In the genomic region with DNA sequence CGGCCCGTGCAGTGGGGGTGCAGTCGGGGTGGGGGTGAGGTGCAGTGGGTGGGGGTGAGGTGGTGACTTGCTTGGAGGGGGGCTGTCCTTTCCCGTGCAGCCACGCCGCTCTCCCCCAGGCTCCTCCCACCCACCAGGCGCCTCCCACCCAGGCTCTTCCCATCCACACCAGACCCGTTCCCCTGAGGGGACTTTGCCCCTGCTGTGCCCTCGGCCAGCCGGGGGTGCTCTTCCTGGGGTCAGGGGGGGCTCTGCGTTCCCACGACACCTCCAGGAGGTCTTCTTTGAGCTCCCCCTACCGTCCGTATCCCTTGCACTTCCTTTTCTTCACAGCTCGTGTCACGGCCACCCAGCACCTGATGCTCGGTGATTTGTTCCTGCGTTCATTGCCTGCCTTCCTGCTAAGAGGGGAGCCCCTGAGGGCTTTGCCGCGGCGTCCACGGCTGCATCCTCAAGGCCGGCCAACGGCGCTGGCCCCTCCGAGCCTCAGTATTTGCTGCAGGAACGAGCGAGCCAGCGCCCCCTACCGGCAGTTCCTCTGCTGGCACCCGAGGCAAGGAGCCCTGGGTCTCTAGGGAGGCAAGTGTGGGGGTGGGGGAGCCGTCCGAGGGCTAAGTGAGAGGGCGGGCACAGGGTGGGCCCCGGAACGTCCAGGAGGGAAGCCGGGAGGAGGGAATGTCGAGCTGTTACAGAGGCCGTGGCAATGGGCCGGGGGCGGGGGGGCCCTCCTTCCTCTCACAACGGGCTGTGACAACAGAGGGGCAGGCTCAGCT, we compare ENCODE assay signal across 8 cellular contexts. TPM values are rescaled to one million over a fixed set of nuclear protein-coding genes. Genes with fewer than 3 reads are reported as not detected.
DNase-seq lines count a peak whose midpoint lies in the region; ATAC-seq and TF ChIP-seq lines count a peak whose summit lies in the region.

No MANE protein-coding gene starts in this region.

- dilution Hi-C loops in mammary epithelial cell (cut with HindIII; ENCODE audit: low sequenced_read_pairs), result no loop called here

- peaks cover 68% of the 10 kb centered on the region for H3K27me3 Mint-ChIP-seq in WTC11 (ENCODE audit: low read depth)

- H3K4me1 ChIP-seq in mammary epithelial cell (ENCODE audit: insufficient read depth, low read length), result peaks cover 4% of the 10 kb centered on the region

- H3K27me3 ChIP-seq in mammary epithelial cell (ENCODE audit: insufficient read depth, low read length), result peaks cover 3% of the 10 kb centered on the region

- H3K4me2 ChIP-seq in mammary epithelial cell (ENCODE audit: insufficient read depth, low read depth, low read length), result peak overlapping the region; percentile 75

- H3K9ac ChIP-seq in mammary epithelial cell (ENCODE audit: insufficient read depth, low read length), result no peak overlapping the region

- intact Hi-C loops in mammary epithelial cell (cut with micrococcal nuclease), result loop anchor here (2.0 kb wide), 1 partner anchor 188 kb away; no protein-coding TSS in a partner anchor

- H3K9me3 Mint-ChIP-seq in WTC11, result no peaks in the 10 kb centered on the region

- DNase-seq in GM12864 (ENCODE audit: low read depth) (no peak), NCI-H1105 treated with DMSO at 0.1 percent for 48 hours (lab: John Stamatoyannopoulos, UW) (peak; percentile 59), WTC11 (ENCODE audit: low spot score) (peak; percentile 98), mammary epithelial cell (peak; percentile 16), iris pigment epithelial cell (ENCODE audit: low read depth) (peak; percentile 53), HPDE6-E6E7 (ENCODE audit: extremely low spot score) (no peak)
- DNase-seq in stimulated activated CD4-positive, alpha-beta T cell treated with anti-CD3 and anti-CD28 coated beads, Interleukin-12 subunit alpha, Interleukin-12 subunit beta, amount 100 ng/mL, for 4 hours, result peak; percentile 79

- peak overlapping the region; percentile 84 for H2AFZ ChIP-seq in mammary epithelial cell (ENCODE audit: low read depth, low read length)

- TF ChIP-seq CTCF in GM12864 (IDR thresholded peaks at IDR 0.05; ENCODE audit: low read depth, low read length, missing control alignments) (peak; percentile 79), WTC11 (IDR thresholded peaks at IDR 0.05) (peak; percentile 97), mammary epithelial cell (conservative IDR thresholded peaks at IDR 0.05 in 1 of 2, IDR thresholded peaks at IDR 0.05 in 1 of 2; ENCODE audit: extremely low read depth in 1 of 2, insufficient read depth in 1 of 2, low read depth in 1 of 2, low read length in 2 of 2) (peak; percentile 66 to 78)

- no peaks in the 10 kb centered on the region for H3K9me3 ChIP-seq in mammary epithelial cell (replicated peaks; ENCODE audit: insufficient read depth, low read length)

- no TSS peak for BruUV-seq in mammary epithelial cell (replicated peaks; lab: Mats Ljungman, UMichigan)

- POLR2A ChIA-PET in WTC11 (lab: Charles Lee), result interaction anchor here (0.5 to 1.9 kb wide), 5 partner anchors 19 to 460 kb away, joined by 3 to 5 read pairs (median 3); partner anchors contain the start of gene JOSD2

- no peaks in the 10 kb centered on the region for H4K20me1 ChIP-seq in mammary epithelial cell (ENCODE audit: insufficient read depth, low read length)

- 2% methylated on average over 13 of the region's 42 CpGs for WGBS in mammary epithelial cell (ENCODE audit: low coverage, missing lambda C conversion rate)

- no peaks in the 10 kb centered on the region for H3K36me3 Mint-ChIP-seq in WTC11

- H3K79me2 ChIP-seq in mammary epithelial cell (ENCODE audit: insufficient read depth, low read length), result no peaks in the 10 kb centered on the region

- no peak overlapping the region for H3K27ac ChIP-seq in mammary epithelial cell (ENCODE audit: insufficient read depth, low read depth, low read length)

- ATAC-seq in WTC11 (peak; percentile 86), HG03460 (IDR thresholded peaks at IDR 0.05; ENCODE audit: unreplicated experiment) (no peak)

- H3K4me3 ChIP-seq in GM12864 (ENCODE audit: low read depth, low read length) (peak overlapping the region; percentile 31), mammary epithelial cell (replicated peaks in 1 of 3; ENCODE audit: insufficient read depth in 1 of 3, low read depth in 2 of 3, low read length in 3 of 3) (peak overlapping the region in 2 of 3 experiments; percentile 35)

- in situ Hi-C loops in mammary epithelial cell (cut with MboI; ENCODE audit: low sequenced_read_pairs in 2 of 2), result no loop called here

- no peaks in the 10 kb centered on the region for H3K36me3 ChIP-seq in mammary epithelial cell (ENCODE audit: insufficient read depth, low read length)

- peaks cover 13% of the 10 kb centered on the region for H3K4me1 Mint-ChIP-seq in WTC11

- peak overlapping the region; percentile 88; the same call in 1 of the 2 replicates for H3K27ac Mint-ChIP-seq in WTC11

- peak overlapping the region; percentile 99 for H3K4me3 Mint-ChIP-seq in WTC11

- CTCF ChIA-PET in WTC11 (lab: Charles Lee) (interaction anchor here (0.6 to 6.7 kb wide), 99 partner anchors 8 to 553 kb away, joined by 3 to 200 read pairs (median 6); partner anchors contain the start of genes ACP4, CLEC11A, JOSD2 and KCNC3), mammary epithelial cell (lab: Charles Lee; ENCODE audit: low non-redundant PET) (interaction anchor here (0.6 to 1.0 kb wide), 2 partner anchors 19 to 188 kb away, joined by 13 to 14 read pairs; no protein-coding TSS in a partner anchor)

TF ChIP-seq in WTC11, 78 proteins besides CTCF, POLR2A, EP300 and RAD21 (continues in another document):
- TF ChIP-seq TP53 (CRISPR knock-in tag; IDR thresholded peaks at IDR 0.05) (no peak), ZNF423 (CRISPR knock-in tag; IDR thresholded peaks at IDR 0.05) (no peak), ZNF263 (CRISPR knock-in tag; IDR thresholded peaks at IDR 0.05; ENCODE audit: low read depth) (no peak), USF1 (CRISPR knock-in tag; IDR thresholded peaks at IDR 0.05) (peak; percentile 32; the same call in 1 of the 2 replicates), JUN (CRISPR knock-in tag; IDR thresholded peaks at IDR 0.05) (no peak), NFE2L1 (CRISPR knock-in tag; IDR thresholded peaks at IDR 0.05) (no peak), JAZF1 (CRISPR knock-in tag; IDR thresholded peaks at IDR 0.05) (no peak), CBFB (CRISPR knock-in tag; IDR thresholded peaks at IDR 0.05; ENCODE audit: low read depth) (no peak), TCF7 (CRISPR knock-in tag; IDR thresholded peaks at IDR 0.05; ENCODE audit: low read depth) (no peak), EMX1 (CRISPR knock-in tag; IDR thresholded peaks at IDR 0.05) (no peak), NR1H2 (CRISPR knock-in tag; IDR thresholded peaks at IDR 0.05) (no peak), ELF4 (CRISPR knock-in tag; IDR thresholded peaks at IDR 0.05; ENCODE audit: low read depth) (no peak), SMAD3 (CRISPR knock-in tag; IDR thresholded peaks at IDR 0.05; ENCODE audit: borderline replicate concordance) (no peak), SOX15 (CRISPR knock-in tag; IDR thresholded peaks at IDR 0.05) (no peak), FOXK1 (CRISPR knock-in tag; IDR thresholded peaks at IDR 0.05) (no peak), ZNF416 (CRISPR knock-in tag; IDR thresholded peaks at IDR 0.05) (no peak), SMAD4 (CRISPR knock-in tag; IDR thresholded peaks at IDR 0.05) (peak; percentile 11; the same call in 1 of the 2 replicates), TEAD4 (CRISPR knock-in tag; IDR thresholded peaks at IDR 0.05) (no peak), ZNF219 (CRISPR knock-in tag; IDR thresholded peaks at IDR 0.05; ENCODE audit: borderline replicate concordance) (no peak)
- TF ChIP-seq, protein P1, sequence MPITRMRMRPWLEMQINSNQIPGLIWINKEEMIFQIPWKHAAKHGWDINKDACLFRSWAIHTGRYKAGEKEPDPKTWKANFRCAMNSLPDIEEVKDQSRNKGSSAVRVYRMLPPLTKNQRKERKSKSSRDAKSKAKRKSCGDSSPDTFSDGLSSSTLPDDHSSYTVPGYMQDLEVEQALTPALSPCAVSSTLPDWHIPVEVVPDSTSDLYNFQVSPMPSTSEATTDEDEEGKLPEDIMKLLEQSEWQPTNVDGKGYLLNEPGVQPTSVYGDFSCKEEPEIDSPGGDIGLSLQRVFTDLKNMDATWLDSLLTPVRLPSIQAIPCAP (CRISPR knock-in tag; IDR thresholded peaks at IDR 0.05), result no peak
- TF ChIP-seq, protein P2, sequence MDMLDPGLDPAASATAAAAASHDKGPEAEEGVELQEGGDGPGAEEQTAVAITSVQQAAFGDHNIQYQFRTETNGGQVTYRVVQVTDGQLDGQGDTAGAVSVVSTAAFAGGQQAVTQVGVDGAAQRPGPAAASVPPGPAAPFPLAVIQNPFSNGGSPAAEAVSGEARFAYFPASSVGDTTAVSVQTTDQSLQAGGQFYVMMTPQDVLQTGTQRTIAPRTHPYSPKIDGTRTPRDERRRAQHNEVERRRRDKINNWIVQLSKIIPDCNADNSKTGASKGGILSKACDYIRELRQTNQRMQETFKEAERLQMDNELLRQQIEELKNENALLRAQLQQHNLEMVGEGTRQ (CRISPR knock-in tag; IDR thresholded peaks at IDR 0.05), result no peak

RNA-seq across cellular contexts. Expression of gene LRRC4B, which starts 11.8 kb away (rescaled TPM):
- total RNA-seq in WTC11 (2021) (10.0 to 11.0 TPM (median 10.9 TPM) in 3 replicates), mammary epithelial cell (not detected)
- polyA plus RNA-seq in mammary epithelial cell, result not detected
- not detected for polyA minus RNA-seq in mammary epithelial cell

RNA-seq across cellular contexts. Expression of gene ASPDH, which starts 42.7 kb away (rescaled TPM):
- not detected in 3 replicates for total RNA-seq in WTC11 (2021)
- total RNA-seq in mammary epithelial cell, result not detected
- polyA plus RNA-seq in mammary epithelial cell, result not detected
- not detected for polyA minus RNA-seq in mammary epithelial cell

RNA-seq across cellular contexts. Expression of gene JOSD2, which starts 45.4 kb away (rescaled TPM):
- 4.0 to 4.3 TPM (median 4.0 TPM) in 3 replicates for total RNA-seq in WTC11 (2021)
- 10 to 100 TPM; 17.3 to 71.1 TPM for total RNA-seq in mammary epithelial cell
- 41.6 TPM for polyA plus RNA-seq in mammary epithelial cell
- polyA minus RNA-seq in mammary epithelial cell, result 1.4 TPM

Comparison
In these comparisons a context has a peak if more than half of its experiments do, and no peak if none do; other contexts are left out.
1. DNase-seq: peak in NCI-H1105 treated with DMSO at 0.1 percent for 48 hours (single experiment), WTC11 (single experiment), mammary epithelial cell (single experiment), iris pigment epithelial cell (single experiment) and stimulated activated CD4-positive, alpha-beta T cell treated with anti-CD3 and anti-CD28 coated beads, Interleukin-12 subunit alpha, Interleukin-12 subunit beta, amount 100 ng/mL, for 4 hours (single experiment); none in GM12864 (single experiment) and HPDE6-E6E7 (single experiment).
2. RNA of gene LRRC4B, which starts 11.8 kb away (total RNA-seq): 10.0 to 11.0 TPM in WTC11; not detected in mammary epithelial cell; every median in the first group is over 10 times any median in the second.
3. Peak in every context shown above with its lines, with median percentiles within 50 percentile points of each other: CTCF ChIP-seq.